ENCODE assay signal across 8 cellular contexts in the genomic region with DNA sequence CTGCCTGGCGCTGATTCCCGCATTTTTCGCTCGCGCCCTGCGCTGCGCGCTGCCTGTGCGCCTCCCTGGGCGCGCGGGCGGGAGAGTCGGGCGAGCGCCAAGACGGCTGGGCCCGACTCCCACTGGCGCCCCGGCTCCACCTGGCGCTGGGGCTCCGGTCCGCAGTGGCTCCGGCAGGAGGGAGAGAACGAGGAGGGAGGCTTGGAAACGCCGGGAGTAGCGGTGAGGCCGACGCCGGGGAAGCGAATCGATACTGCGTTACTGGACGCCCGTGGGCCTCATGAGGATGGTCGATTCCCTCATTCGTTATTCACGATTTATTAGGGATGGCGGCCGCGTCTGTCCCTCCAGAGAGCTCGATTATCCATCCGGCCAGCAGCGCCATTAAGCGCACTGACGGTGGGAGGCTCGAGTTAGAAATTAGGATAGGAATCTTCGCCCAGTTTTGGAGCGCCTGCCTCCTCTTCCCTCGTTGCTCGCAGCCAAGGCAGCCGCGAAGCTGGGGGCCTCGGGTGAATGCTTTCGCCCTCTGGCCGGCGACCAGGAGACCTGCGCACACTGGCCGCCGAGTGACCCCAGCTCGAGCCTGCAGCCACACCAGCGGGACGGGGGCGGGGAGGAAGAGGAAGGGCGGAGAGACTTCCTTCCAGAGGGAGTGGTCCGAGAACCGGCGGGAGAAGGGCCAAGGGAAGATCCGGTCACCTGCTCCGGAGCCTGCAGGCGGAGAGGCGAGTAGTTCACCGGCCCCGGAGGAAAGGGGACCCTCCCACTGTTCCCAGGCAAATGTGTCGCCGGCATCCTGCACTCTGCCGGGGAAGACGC. TPM values are rescaled to one million over a fixed set of nuclear protein-coding genes. Genes with fewer than 3 reads are reported as not detected.
DNase-seq lines count a peak whose midpoint lies in the region; ATAC-seq lines count a peak whose summit lies in the region.

No MANE protein-coding gene starts in this region.

- H3K36me3 Mint-ChIP-seq in activated naive CD4-positive, alpha-beta T cell treated with anti-CD3 and anti-CD28 coated beads, Interleukin-2, amount 10 ng/mL, durations not matched to agents 7 days and 5 days = peaks cover 10% of the 10 kb centered on the region
- peaks cover 16% of the 10 kb centered on the region for H3K36me3 Mint-ChIP-seq in activated naive CD8-positive, alpha-beta T cell treated with anti-CD3 and anti-CD28 coated beads, Interleukin-2, amount 50 U/mL, for 24 hours (ENCODE audit: low read depth)

- no peak for DNase-seq in activated naive CD4-positive, alpha-beta T cell treated with anti-CD3 and anti-CD28 coated beads, Interleukin-2, amount 10 ng/mL, durations not matched to agents 7 days and 5 days
- DNase-seq in activated naive CD4-positive, alpha-beta T cell treated with Interleukin-2 at 50 U/mL for 16 hours = no peak
- DNase-seq in NCI-H2227 treated with DMSO at 0.1 percent for 48 hours (lab: John Stamatoyannopoulos, UW) (peak; percentile 14), left cardiac atrium (peak; percentile 94), posterior cingulate gyrus (peak in 8 of 10 donors; percentile 34 to 92 (median 60))
- no peak for DNase-seq in activated naive CD8-positive, alpha-beta T cell treated with anti-CD3 and anti-CD28 coated beads, Interleukin-2, amount 50 U/mL, for 24 hours
- DNase-seq in activated CD4-positive, CD25-positive, alpha-beta regulatory T cell (lab: John Stamatoyannopoulos, UW) = no peak
- DNase-seq in activated CD4-positive, alpha-beta T cell treated with anti-CD3 and anti-CD28 coated beads for 4 hours = no peak

- CTCF ChIA-PET in activated naive CD4-positive, alpha-beta T cell treated with anti-CD3 and anti-CD28 coated beads, Interleukin-2, amount 10 ng/mL, durations not matched to agents 7 days and 5 days (lab: Charles Lee) = interaction anchor here (1.1 kb wide), 1 partner anchor 14 kb away, joined by 3 read pairs; no protein-coding TSS in a partner anchor

- H3K27me3 Mint-ChIP-seq in activated naive CD4-positive, alpha-beta T cell treated with anti-CD3 and anti-CD28 coated beads, Interleukin-2, amount 10 ng/mL, durations not matched to agents 7 days and 5 days = peaks cover 79% of the 10 kb centered on the region
- peaks cover 55% of the 10 kb centered on the region for H3K27me3 Mint-ChIP-seq in activated naive CD8-positive, alpha-beta T cell treated with anti-CD3 and anti-CD28 coated beads, Interleukin-2, amount 50 U/mL, for 24 hours

- H3K9me3 Mint-ChIP-seq in activated naive CD4-positive, alpha-beta T cell treated with anti-CD3 and anti-CD28 coated beads, Interleukin-2, amount 10 ng/mL, durations not matched to agents 7 days and 5 days = no peaks in the 10 kb centered on the region
- no peaks in the 10 kb centered on the region for H3K9me3 Mint-ChIP-seq in activated naive CD8-positive, alpha-beta T cell treated with anti-CD3 and anti-CD28 coated beads, Interleukin-2, amount 50 U/mL, for 24 hours

- peak overlapping the region; percentile 61 for H3K4me3 Mint-ChIP-seq in activated naive CD4-positive, alpha-beta T cell treated with anti-CD3 and anti-CD28 coated beads, Interleukin-2, amount 10 ng/mL, durations not matched to agents 7 days and 5 days
- peak overlapping the region; percentile 97 for H3K4me3 Mint-ChIP-seq in activated naive CD8-positive, alpha-beta T cell treated with anti-CD3 and anti-CD28 coated beads, Interleukin-2, amount 50 U/mL, for 24 hours

- intact Hi-C loops in left cardiac atrium (cut with DNase I) = loop anchor here in 1 of 2 donors (5.0 kb wide), 3 partner anchors 47 to 403 kb away; partner anchors contain the start of genes PIP4K2B and PLXDC1
- intact Hi-C loops in posterior cingulate gyrus (cut with DNase I) = loop anchor here (5.0 kb wide), 1 partner anchor 48 kb away; the partner anchor contains the start of gene PIP4K2B

- ATAC-seq in activated naive CD8-positive, alpha-beta T cell treated with anti-CD3 and anti-CD28 coated beads, Interleukin-2, amount 50 U/mL, for 24 hours = no peak
- peak; percentile 33 to 58 for ATAC-seq in left cardiac atrium

- peaks cover 56% of the 10 kb centered on the region for H3K4me1 Mint-ChIP-seq in activated naive CD4-positive, alpha-beta T cell treated with anti-CD3 and anti-CD28 coated beads, Interleukin-2, amount 10 ng/mL, durations not matched to agents 7 days and 5 days
- H3K4me1 Mint-ChIP-seq in activated naive CD8-positive, alpha-beta T cell treated with anti-CD3 and anti-CD28 coated beads, Interleukin-2, amount 50 U/mL, for 24 hours = peaks cover 60% of the 10 kb centered on the region

- H3K27ac Mint-ChIP-seq in activated naive CD4-positive, alpha-beta T cell treated with anti-CD3 and anti-CD28 coated beads, Interleukin-2, amount 10 ng/mL, durations not matched to agents 7 days and 5 days = no peak overlapping the region
- no peak overlapping the region for H3K27ac Mint-ChIP-seq in activated naive CD8-positive, alpha-beta T cell treated with anti-CD3 and anti-CD28 coated beads, Interleukin-2, amount 50 U/mL, for 24 hours

RNA-seq across cellular contexts. Expression of gene PCGF2, which starts 1.3 kb away (rescaled TPM):
- total RNA-seq in left cardiac atrium = 10 to 100 TPM; 28.2 to 45.2 TPM

RNA-seq across cellular contexts. Expression of gene PSMB3, which starts 3.1 kb away (rescaled TPM):
- total RNA-seq in left cardiac atrium = 100 to 1,000 TPM; 139 to 163 TPM

RNA-seq across cellular contexts. Expression of gene CISD3, which starts 19.3 kb away (rescaled TPM):
- 10 to 100 TPM; 51.1 to 66.2 TPM for total RNA-seq in left cardiac atrium

RNA-seq across cellular contexts. Expression of gene MLLT6, which starts 44.4 kb away (rescaled TPM):
- total RNA-seq in left cardiac atrium = 10 to 100 TPM; 76.1 to 88.9 TPM

RNA-seq across cellular contexts. Expression of gene PIP4K2B, which starts 49.9 kb away (rescaled TPM):
- 10 to 100 TPM; 36.1 to 42.0 TPM for total RNA-seq in left cardiac atrium

Comparison
In these comparisons a context has a peak if more than half of its experiments do, and no peak if none do; other contexts are left out.
1. DNase-seq: peak in NCI-H2227 treated with DMSO at 0.1 percent for 48 hours (single experiment), left cardiac atrium (single experiment) and posterior cingulate gyrus (8 of 10); none in activated naive CD4-positive, alpha-beta T cell treated with anti-CD3 and anti-CD28 coated beads, Interleukin-2, amount 10 ng/mL, durations not matched to agents 7 days and 5 days (single experiment), activated naive CD4-positive, alpha-beta T cell treated with Interleukin-2 at 50 U/mL for 16 hours (single experiment), activated naive CD8-positive, alpha-beta T cell treated with anti-CD3 and anti-CD28 coated beads, Interleukin-2, amount 50 U/mL, for 24 hours (single experiment), activated CD4-positive, CD25-positive, alpha-beta regulatory T cell (0 of 4) and activated CD4-positive, alpha-beta T cell treated with anti-CD3 and anti-CD28 coated beads for 4 hours (0 of 2).